ENCODE assay signal across 12 cellular contexts in the genomic region with DNA sequence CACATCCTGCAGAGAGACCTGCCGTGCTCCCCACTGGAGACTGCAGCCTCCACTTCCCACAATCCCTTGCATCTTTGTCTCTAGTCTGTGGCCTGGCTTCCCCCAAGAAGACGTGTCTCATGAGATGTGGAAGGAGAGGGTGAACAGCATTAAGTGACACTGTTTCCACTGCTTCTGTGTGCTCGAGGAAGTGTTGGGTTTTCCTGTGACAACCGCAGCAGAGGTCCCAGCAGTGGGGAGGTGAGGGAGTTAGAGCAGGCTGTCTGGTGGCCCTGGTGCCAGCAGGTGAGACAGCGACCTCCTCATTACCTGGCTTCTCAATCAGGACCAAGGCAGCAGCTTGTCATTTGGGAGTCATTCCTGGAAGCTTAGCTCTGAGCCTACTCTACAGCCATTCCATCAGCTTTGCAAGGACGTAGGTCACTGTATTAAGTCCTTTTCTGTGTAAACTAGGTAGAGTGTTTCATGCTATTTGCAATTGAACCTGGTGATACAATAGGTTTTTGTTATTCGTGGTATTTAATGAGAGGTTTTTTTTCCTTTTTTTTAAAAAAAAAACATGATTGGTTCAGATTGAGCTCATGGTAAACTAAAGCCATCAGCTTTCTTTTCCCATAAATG.
DNase-seq lines count a peak whose midpoint lies in the region; ATAC-seq and TF ChIP-seq lines count a peak whose summit lies in the region.
"Had no signal": no experiment of that assay in that cellular context is flagged by ENCODE, and none has a peak within 500 bp of the region (broad histone marks: within the 10 kb centered on the region; RNA-seq: fewer than 3 reads in every experiment).

No MANE protein-coding gene starts in this region.

- no peak overlapping the region for H3K4me3 ChIP-seq in Peyer's patch
- H3K4me3 ChIP-seq: adrenal gland, SJCRH30 had no signal

- H3K27me3 Mint-ChIP-seq in activated naive CD8-positive, alpha-beta T cell treated with anti-CD3 and anti-CD28 coated beads, Interleukin-2, amount 50 U/mL, for 24 hours, result peaks cover 5% of the 10 kb centered on the region

- H3K4me3 Mint-ChIP-seq in activated naive CD8-positive, alpha-beta T cell treated with anti-CD3 and anti-CD28 coated beads, Interleukin-2, amount 50 U/mL, for 24 hours, result no peak overlapping the region

- H3K9me3 ChIP-seq in Peyer's patch, result no peaks in the 10 kb centered on the region
- H3K9me3 ChIP-seq: adrenal gland had no signal

- no peaks in the 10 kb centered on the region for H3K27me3 ChIP-seq in Peyer's patch
- H3K27me3 ChIP-seq: adrenal gland, SJCRH30 had no signal

- DNase-seq in GDM1 (lab: John Stamatoyannopoulos, UW) (peak; percentile 29), Peyer's patch (peak in 2 of 3 donors; percentile 29 to 74), sciatic nerve (ENCODE audit: low spot score) (no peak), SK-N-DZ (ENCODE audit: low spot score) (no peak), SW480 (ENCODE audit: low spot score) (no peak), DMS79 treated with DMSO at 0.1 percent for 48 hours (lab: John Stamatoyannopoulos, UW) (no peak)
- DNase-seq in activated naive CD8-positive, alpha-beta T cell treated with anti-CD3 and anti-CD28 coated beads, Interleukin-2, amount 50 U/mL, for 24 hours, result peak; percentile 2
- DNase-seq: NCI-H1930 had no signal

- peaks cover 10% of the 10 kb centered on the region for H3K4me1 Mint-ChIP-seq in activated naive CD8-positive, alpha-beta T cell treated with anti-CD3 and anti-CD28 coated beads, Interleukin-2, amount 50 U/mL, for 24 hours

- no peak for TF ChIP-seq CTCF in Peyer's patch (IDR thresholded peaks at IDR 0.05)

- no peak for ATAC-seq in activated naive CD8-positive, alpha-beta T cell treated with anti-CD3 and anti-CD28 coated beads, Interleukin-2, amount 50 U/mL, for 24 hours
- ATAC-seq in sciatic nerve (peak; percentile 16), HG03159 (IDR thresholded peaks at IDR 0.05; ENCODE audit: unreplicated experiment) (no peak)

- H3K36me3 ChIP-seq in Peyer's patch, result no peaks in the 10 kb centered on the region
- H3K36me3 ChIP-seq: adrenal gland, SJCRH30 had no signal

- intact Hi-C loops in sciatic nerve (cut with DNase I), result no loop called here

- peaks cover 0 to 12% (median 0%) of the 10 kb centered on the region in 4 donors for H3K4me1 ChIP-seq in Peyer's patch
- H3K4me1 ChIP-seq: adrenal gland had no signal

- no peak overlapping the region for H3K27ac ChIP-seq in Peyer's patch
- H3K27ac ChIP-seq: adrenal gland, KMS-11, SJCRH30 had no signal

- no peaks in the 10 kb centered on the region for H3K36me3 Mint-ChIP-seq in activated naive CD8-positive, alpha-beta T cell treated with anti-CD3 and anti-CD28 coated beads, Interleukin-2, amount 50 U/mL, for 24 hours (ENCODE audit: low read depth)

- no peak for TF ChIP-seq POLR2A in Peyer's patch (IDR thresholded peaks at IDR 0.05)

- no peaks in the 10 kb centered on the region for H3K9me3 Mint-ChIP-seq in activated naive CD8-positive, alpha-beta T cell treated with anti-CD3 and anti-CD28 coated beads, Interleukin-2, amount 50 U/mL, for 24 hours

- no peak overlapping the region for H3K27ac Mint-ChIP-seq in activated naive CD8-positive, alpha-beta T cell treated with anti-CD3 and anti-CD28 coated beads, Interleukin-2, amount 50 U/mL, for 24 hours

Comparison
In these comparisons a context has a peak if more than half of its experiments do, and no peak if none do; other contexts are left out.
1. DNase-seq: peak in GDM1 (single experiment), Peyer's patch (2 of 3) and activated naive CD8-positive, alpha-beta T cell treated with anti-CD3 and anti-CD28 coated beads, Interleukin-2, amount 50 U/mL, for 24 hours (single experiment); none in sciatic nerve (single experiment), SK-N-DZ (single experiment), SW480 (single experiment) and DMS79 treated with DMSO at 0.1 percent for 48 hours (single experiment).